Comparison of ENCODE assay signal across 10 cellular contexts in the genomic region with DNA sequence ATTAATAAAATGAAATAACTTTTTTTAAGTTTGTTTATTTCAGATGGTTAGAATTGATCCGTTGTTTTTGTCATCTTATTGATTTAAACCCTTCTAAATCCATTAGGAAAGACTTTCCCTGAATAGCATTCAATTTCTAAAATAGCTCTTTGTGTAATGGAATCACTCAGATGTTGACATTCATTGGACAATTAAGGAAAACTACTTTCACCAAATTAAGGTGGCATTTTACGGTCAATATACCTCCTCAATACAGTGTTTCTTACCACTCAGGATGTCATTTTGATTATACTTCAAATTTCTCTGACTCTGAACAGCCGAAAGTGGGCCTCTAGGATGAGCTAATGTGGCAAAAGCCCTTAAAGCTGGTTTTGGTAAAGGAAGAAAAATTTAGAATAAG. TPM values are rescaled to one million over a fixed set of nuclear protein-coding genes. Genes with fewer than 3 reads are reported as not detected.
DNase-seq lines count a peak whose midpoint lies in the region; ATAC-seq and TF ChIP-seq lines count a peak whose summit lies in the region.
"Had no signal": no experiment of that assay in that cellular context is flagged by ENCODE, and none has a peak within 500 bp of the region (broad histone marks: within the 10 kb centered on the region; RNA-seq: fewer than 3 reads in every experiment).

No MANE protein-coding gene starts in this region.

- CTCF ChIA-PET in Panc1 (lab: Charles Lee) = no interaction called here

- BruUV-seq in Panc1 (replicated peaks; lab: Mats Ljungman, UMichigan) = no TSS peak

- ATAC-seq in Panc1 (no peak), GM21786 (IDR thresholded peaks at IDR 0.05; ENCODE audit: unreplicated experiment) (no peak)

- H3K9me3 Mint-ChIP-seq in endothelial cell (ENCODE audit: unreplicated experiment) (no peaks in the 10 kb centered on the region), osteocyte (ENCODE audit: unreplicated experiment) (no peaks in the 10 kb centered on the region)

- H3K27me3 Mint-ChIP-seq in endothelial cell (ENCODE audit: unreplicated experiment) (peaks cover 5% of the 10 kb centered on the region), osteocyte (ENCODE audit: unreplicated experiment) (no peaks in the 10 kb centered on the region)

- H3K4me3 ChIP-seq in GM08714 (ENCODE audit: low read length) (peak overlapping the region; percentile 75), Panc1 (ENCODE audit: low read depth in 2 of 2, low read length in 2 of 2) (peak overlapping the region; percentile 90 to 94)
- H3K4me3 ChIP-seq: lung had no signal

- peaks cover 40% of the 10 kb centered on the region for H3K4me1 ChIP-seq in Panc1 (ENCODE audit: control insufficient read depth, insufficient read depth, low read length)

- H3K36me3 Mint-ChIP-seq in endothelial cell (ENCODE audit: low read depth, unreplicated experiment) = peaks cover 12% of the 10 kb centered on the region
- peaks cover 20% of the 10 kb centered on the region for H3K36me3 Mint-ChIP-seq in osteocyte (ENCODE audit: unreplicated experiment)

- peak overlapping the region; percentile 93 for H3K27ac ChIP-seq in Panc1 (ENCODE audit: low read length)

- no peak for TF ChIP-seq CTCF in Panc1 (IDR thresholded peaks at IDR 0.05)
- no peak for TF ChIP-seq CTCF in endothelial cell (IDR thresholded peaks at IDR 0.05; ENCODE audit: unreplicated experiment)
- TF ChIP-seq CTCF in osteocyte (IDR thresholded peaks at IDR 0.05) = no peak

- DNase-seq in Panc1 (ENCODE audit: low read depth, low spot score) (no peak), endothelial cell (ENCODE audit: low spot score) (no peak), osteocyte (ENCODE audit: extremely low spot score, unreplicated experiment) (no peak), nucleus accumbens (lab: John Stamatoyannopoulos, UW) (no peak)
- no peak for DNase-seq in stimulated activated naive CD4-positive, alpha-beta T cell (lab: John Stamatoyannopoulos, UW)
- no peak for DNase-seq in activated effector memory CD4-positive, alpha-beta T cell treated with anti-CD3 and anti-CD28 coated beads, Interleukin-2, amount 50 U/mL, for 16 hours
- DNase-seq: amniotic stem cell had no signal

- H3K4me3 Mint-ChIP-seq in endothelial cell (ENCODE audit: unreplicated experiment) (peak overlapping the region; percentile 97), osteocyte (ENCODE audit: unreplicated experiment) (peak overlapping the region; percentile 96)

- in situ Hi-C loops in Panc1 (cut with HindIII; ENCODE audit: low pct_unique_long_range_greater_than_20kb, low sequenced_read_pairs) = no loop called here

- intact Hi-C loops in Panc1 (cut with micrococcal nuclease; ENCODE audit: unreplicated experiment) = no loop called here

- H3K27me3 ChIP-seq in Panc1 (ENCODE audit: control insufficient read depth, insufficient read depth, low read length) = no peaks in the 10 kb centered on the region

- H3K4me1 Mint-ChIP-seq in endothelial cell (ENCODE audit: unreplicated experiment) = peaks cover 19% of the 10 kb centered on the region
- peaks cover 54% of the 10 kb centered on the region for H3K4me1 Mint-ChIP-seq in osteocyte (ENCODE audit: unreplicated experiment)

- POLR2A ChIA-PET in Panc1 (lab: Charles Lee) = no interaction called here

- peaks cover 38% of the 10 kb centered on the region for H3K36me3 ChIP-seq in Panc1 (ENCODE audit: control insufficient read depth, insufficient read depth, low read length)

- H3K27ac Mint-ChIP-seq in endothelial cell (ENCODE audit: unreplicated experiment) (no peak overlapping the region), osteocyte (ENCODE audit: unreplicated experiment) (peak overlapping the region; percentile 99)

- H3K9me3 ChIP-seq in Panc1 (ENCODE audit: control insufficient read depth, insufficient read depth, low read depth, low read length) = no peaks in the 10 kb centered on the region

RNA-seq across cellular contexts. Expression of a gene that starts 1.8 kb away (rescaled TPM):
- total RNA-seq in Panc1 (2021; ENCODE audit: unreplicated experiment) (343 TPM), endothelial cell (ENCODE audit: unreplicated experiment) (147 TPM), osteocyte (95.4 and 97.9 TPM in 2 replicates)
- 339 TPM for polyA plus RNA-seq in Panc1 (2012; ENCODE audit: insufficient read length)

RNA-seq across cellular contexts. Expression of a gene that starts 9.4 kb away (rescaled TPM):
- total RNA-seq in Panc1 (2021; ENCODE audit: unreplicated experiment) (1,366 TPM), endothelial cell (ENCODE audit: unreplicated experiment) (1,627 TPM), osteocyte (1,200 and 1,259 TPM in 2 replicates)
- 1,339 TPM for polyA plus RNA-seq in Panc1 (2012; ENCODE audit: insufficient read length)
